13 cellular contexts compared by ENCODE assay signal in genomic region chr19:35843676-35844481, GRCh38. TPM values are rescaled to one million over a fixed set of nuclear protein-coding genes. Genes with fewer than 3 reads are reported as not detected.
DNase-seq lines count a peak whose midpoint lies in the region; ATAC-seq and TF ChIP-seq lines count a peak whose summit lies in the region.
"Had no signal": no experiment of that assay in that cellular context is flagged by ENCODE, and none has a peak within 500 bp of the region (broad histone marks: within the 10 kb centered on the region; RNA-seq: fewer than 3 reads in every experiment).

No MANE protein-coding gene starts in this region.

- H3K27me3 ChIP-seq in iPS DF 6.9 (ENCODE audit: control insufficient read depth, insufficient read depth, low read length) (peaks cover 13% of the 10 kb centered on the region), thyroid gland (peaks cover 17% of the 10 kb centered on the region)

- no peak overlapping the region for H3K27ac ChIP-seq in iPS DF 6.9 (ENCODE audit: low read length)
- H3K27ac ChIP-seq in thyroid gland: no peak overlapping the region
- H3K27ac ChIP-seq: SK-N-MC had no signal

- H3K4me3 Mint-ChIP-seq in activated naive CD8-positive, alpha-beta T cell: peak overlapping the region; percentile 14
- H3K4me3 Mint-ChIP-seq in activated naive CD8-positive, alpha-beta T cell treated with anti-CD3 and anti-CD28 coated beads for 36 hours: no peak overlapping the region
- peak overlapping the region in 1 of 2 donors; percentile 21 for H3K4me3 Mint-ChIP-seq in stimulated activated naive B cell treated with anti-CD40 and anti-IgM and Interleukin-4, amounts not matched to agents 10 μg/mL and 1 μg/mL and 100 μg/mL, for 72 hours

- intact Hi-C loops in thyroid gland (cut with DNase I): no loop called here

- H3K9me3 Mint-ChIP-seq in activated naive CD8-positive, alpha-beta T cell (ENCODE audit: low read depth): no peaks in the 10 kb centered on the region
- peaks cover 2% of the 10 kb centered on the region for H3K9me3 Mint-ChIP-seq in activated naive CD8-positive, alpha-beta T cell treated with anti-CD3 and anti-CD28 coated beads for 36 hours
- H3K9me3 Mint-ChIP-seq in stimulated activated naive B cell treated with anti-CD40 and anti-IgM and Interleukin-4, amounts not matched to agents 10 μg/mL and 1 μg/mL and 100 μg/mL, for 72 hours: peaks cover 8 to 9% of the 10 kb centered on the region in 2 donors

- DNase-seq in activated naive CD8-positive, alpha-beta T cell treated with anti-CD3 and anti-CD28 coated beads for 36 hours: no peak
- DNase-seq in NCI-H69 (lab: John Stamatoyannopoulos, UW) (peak; percentile 15), iPS DF 6.9 (ENCODE audit: low read depth, low spot score) (peak; percentile 87), thyroid gland (peak; percentile 16 to 17)
- no peak for DNase-seq in stimulated activated naive B cell treated with anti-CD40 and anti-IgM and Interleukin-4, amounts not matched to agents 10 μg/mL and 1 μg/mL and 100 μg/mL, for 72 hours
- no peak for DNase-seq in central memory CD4-positive, alpha-beta T cell
- DNase-seq: activated T-cell treated with anti-CD3 and anti-CD28 coated beads for 4 hours, NCI-H187 had no signal

- H3K36me3 ChIP-seq in iPS DF 6.9 (ENCODE audit: control insufficient read depth, insufficient read depth, low read length) (no peaks in the 10 kb centered on the region; the same call in 1 of the 2 replicates), thyroid gland (no peaks in the 10 kb centered on the region)

- H3K4me1 Mint-ChIP-seq in activated naive CD8-positive, alpha-beta T cell (ENCODE audit: low read depth): peaks cover 15% of the 10 kb centered on the region
- peaks cover 8% of the 10 kb centered on the region for H3K4me1 Mint-ChIP-seq in activated naive CD8-positive, alpha-beta T cell treated with anti-CD3 and anti-CD28 coated beads for 36 hours
- H3K4me1 Mint-ChIP-seq in stimulated activated naive B cell treated with anti-CD40 and anti-IgM and Interleukin-4, amounts not matched to agents 10 μg/mL and 1 μg/mL and 100 μg/mL, for 72 hours: peaks cover 11 to 24% of the 10 kb centered on the region in 2 donors

- H3K36me3 Mint-ChIP-seq in activated naive CD8-positive, alpha-beta T cell: peaks cover 4% of the 10 kb centered on the region
- H3K36me3 Mint-ChIP-seq in activated naive CD8-positive, alpha-beta T cell treated with anti-CD3 and anti-CD28 coated beads for 36 hours: no peaks in the 10 kb centered on the region
- H3K36me3 Mint-ChIP-seq in stimulated activated naive B cell treated with anti-CD40 and anti-IgM and Interleukin-4, amounts not matched to agents 10 μg/mL and 1 μg/mL and 100 μg/mL, for 72 hours: peaks cover 0 to 7% of the 10 kb centered on the region in 2 donors

- H3K27ac Mint-ChIP-seq in activated naive CD8-positive, alpha-beta T cell: no peak overlapping the region
- no peak overlapping the region for H3K27ac Mint-ChIP-seq in activated naive CD8-positive, alpha-beta T cell treated with anti-CD3 and anti-CD28 coated beads for 36 hours
- H3K27ac Mint-ChIP-seq in stimulated activated naive B cell treated with anti-CD40 and anti-IgM and Interleukin-4, amounts not matched to agents 10 μg/mL and 1 μg/mL and 100 μg/mL, for 72 hours: no peak overlapping the region

- no CpG with 5 or more reads among the region's 42 CpGs for WGBS in iPS DF 6.9 (ENCODE audit: insufficient coverage, insufficient read length)
- WGBS in thyroid gland, 2 donors: 13 to 14% methylated on average over 18 to 30 of the region's 42 CpGs

- H3K27me3 Mint-ChIP-seq in activated naive CD8-positive, alpha-beta T cell: peaks cover 33% of the 10 kb centered on the region
- peaks cover 68% of the 10 kb centered on the region for H3K27me3 Mint-ChIP-seq in activated naive CD8-positive, alpha-beta T cell treated with anti-CD3 and anti-CD28 coated beads for 36 hours
- H3K27me3 Mint-ChIP-seq in stimulated activated naive B cell treated with anti-CD40 and anti-IgM and Interleukin-4, amounts not matched to agents 10 μg/mL and 1 μg/mL and 100 μg/mL, for 72 hours: peaks cover 60 to 72% of the 10 kb centered on the region in 2 donors

- peaks cover 3% of the 10 kb centered on the region for H3K4me1 ChIP-seq in iPS DF 6.9 (ENCODE audit: control insufficient read depth, insufficient read depth, low read length)
- H3K4me1 ChIP-seq in thyroid gland: peaks cover 10 to 13% of the 10 kb centered on the region in 2 donors

- no peak for TF ChIP-seq POLR2A in thyroid gland (IDR thresholded peaks at IDR 0.05)

- ATAC-seq in HG02840 (IDR thresholded peaks at IDR 0.05; ENCODE audit: low FRiP score, unreplicated experiment): no peak
- ATAC-seq in stimulated activated naive B cell treated with anti-CD40 and anti-IgM and Interleukin-4, amounts not matched to agents 10 μg/mL and 1 μg/mL and 100 μg/mL, for 72 hours (replicated peaks): no peak
- ATAC-seq: GM12878 had no signal

- no peak for TF ChIP-seq CTCF in thyroid gland (IDR thresholded peaks at IDR 0.05)

- H3K4me3 ChIP-seq in iPS DF 6.9 (ENCODE audit: low read length) (peak overlapping the region; percentile 22; the same call in 1 of the 2 replicates), thyroid gland (replicated peaks in 1 of 3) (no peak overlapping the region)
- H3K4me3 ChIP-seq: GM12878, SK-N-MC had no signal

- H3K9me3 ChIP-seq in iPS DF 6.9 (ENCODE audit: control insufficient read depth, insufficient read depth, low read length) (no peaks in the 10 kb centered on the region), thyroid gland (no peaks in the 10 kb centered on the region)

RNA-seq across cellular contexts. Expression of gene NPHS1, which starts 8.4 kb away (rescaled TPM):
- under 1 TPM; 0.36 to 0.49 TPM for total RNA-seq in activated naive CD8-positive, alpha-beta T cell treated with anti-CD3 and anti-CD28 coated beads for 36 hours
- total RNA-seq in thyroid gland: not detected
- total RNA-seq: GM12878 had no signal

RNA-seq across cellular contexts. Expression of gene KIRREL2, which starts 12.8 kb away (rescaled TPM):
- total RNA-seq in activated naive CD8-positive, alpha-beta T cell treated with anti-CD3 and anti-CD28 coated beads for 36 hours: 1 to 10 TPM; 2.3 to 2.4 TPM
- under 1 TPM in 2 of 4 donors, not detected in 2; 0.20 to 0.33 TPM for total RNA-seq in thyroid gland
- total RNA-seq: GM12878 had no signal

RNA-seq across cellular contexts. Expression of gene APLP1, which starts 24.5 kb away (rescaled TPM):
- total RNA-seq in activated naive CD8-positive, alpha-beta T cell treated with anti-CD3 and anti-CD28 coated beads for 36 hours: under 1 TPM; 0.68 to 0.88 TPM
- 1 to 10 TPM in 2 of 4 donors, under 1 TPM in 2; 0.67 to 5.3 (median 2.8) TPM for total RNA-seq in thyroid gland

RNA-seq across cellular contexts. Expression of gene PRODH2, which starts 31.2 kb away (rescaled TPM):
- total RNA-seq in activated naive CD8-positive, alpha-beta T cell treated with anti-CD3 and anti-CD28 coated beads for 36 hours: not detected
- total RNA-seq in thyroid gland: not detected
- total RNA-seq: frontal cortex, GM12878 had no signal

RNA-seq across cellular contexts. Expression of gene NFKBID, which starts 56.5 kb away (rescaled TPM):
- 10 to 100 TPM; 72.2 to 73.7 TPM for total RNA-seq in activated naive CD8-positive, alpha-beta T cell treated with anti-CD3 and anti-CD28 coated beads for 36 hours
- total RNA-seq in thyroid gland: 10 to 100 TPM in 3 of 4 donors, 1 to 10 TPM in 1; 7.0 to 56.7 (median 16.9) TPM

Comparison
In these comparisons a context has a peak if more than half of its experiments do, and no peak if none do; other contexts are left out.
1. DNase-seq: peak in NCI-H69 (single experiment), iPS DF 6.9 (single experiment) and thyroid gland (2 of 2); none in activated naive CD8-positive, alpha-beta T cell treated with anti-CD3 and anti-CD28 coated beads for 36 hours (single experiment), stimulated activated naive B cell treated with anti-CD40 and anti-IgM and Interleukin-4, amounts not matched to agents 10 μg/mL and 1 μg/mL and 100 μg/mL, for 72 hours (single experiment) and central memory CD4-positive, alpha-beta T cell (single experiment).